9 cellular contexts compared by ENCODE assay signal in the genomic region with DNA sequence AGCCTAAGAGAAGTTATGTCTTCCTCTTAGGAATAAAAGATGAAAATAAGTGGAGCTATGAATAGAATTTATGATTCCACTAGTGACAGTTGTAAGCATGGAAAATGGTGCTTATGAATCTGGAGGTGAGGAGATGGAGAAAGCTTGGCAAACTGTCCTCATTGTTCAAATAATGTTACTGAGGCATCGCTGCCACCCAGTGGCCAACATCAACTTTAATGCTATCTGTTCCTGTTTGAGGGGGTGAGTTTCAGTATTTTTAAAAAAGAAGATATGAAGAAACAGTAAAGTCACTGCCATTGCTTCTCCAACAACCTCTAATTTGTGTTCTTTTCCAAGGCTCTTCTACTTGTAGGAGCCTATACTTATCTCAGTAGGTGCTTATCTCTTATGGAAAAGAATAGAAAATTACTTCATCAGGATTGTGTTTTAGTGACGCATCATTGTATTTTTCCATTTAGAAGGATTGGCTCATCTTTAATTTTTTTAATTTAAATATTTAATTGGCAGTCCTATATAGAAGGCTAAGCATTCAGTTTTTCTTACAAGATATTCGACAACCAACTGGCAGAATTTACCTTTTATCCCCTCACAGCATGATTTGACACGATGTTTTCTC.
DNase-seq lines count a peak whose midpoint lies in the region; ATAC-seq and TF ChIP-seq lines count a peak whose summit lies in the region.
"Had no signal": no experiment of that assay in that cellular context is flagged by ENCODE, and none has a peak within 500 bp of the region (broad histone marks: within the 10 kb centered on the region; RNA-seq: fewer than 3 reads in every experiment).

No MANE protein-coding gene starts in this region.

- DNase-seq in activated CD8-positive, alpha-beta memory T cell treated with anti-CD3 and anti-CD28 coated beads, Interleukin-2, amount 50 U/mL, for 4 hours, result peak; percentile 18
- DNase-seq in activated CD8-positive, alpha-beta memory T cell treated with anti-CD3 and anti-CD28 coated beads for 24 hours, result no peak
- DNase-seq in NCI-H1417 treated with DMSO at 0.1 percent for 48 hours (lab: John Stamatoyannopoulos, UW) (peak; percentile 33), esophagus squamous epithelium (lab: John Stamatoyannopoulos, UW) (no peak)
- peak in 6 of 9 donors; percentile 9 to 30 (median 16) for DNase-seq in naive thymus-derived CD4-positive, alpha-beta T cell

- H3K9me3 ChIP-seq in HEK293 (ENCODE audit: control insufficient read depth, insufficient read depth, low read depth, low read length), result no peaks in the 10 kb centered on the region
- H3K9me3 ChIP-seq in esophagus squamous epithelium, result no peaks in the 10 kb centered on the region
- no peaks in the 10 kb centered on the region for H3K9me3 ChIP-seq in naive thymus-derived CD4-positive, alpha-beta T cell (ENCODE audit: control insufficient read depth in 2 of 3, low read length in 3 of 3)

- ATAC-seq in naive thymus-derived CD4-positive, alpha-beta T cell, result no peak
- no peak for ATAC-seq in activated T-helper 17 cell treated with anti-CD3 and anti-CD28 coated beads, Interleukin-2, amount 50 U/mL, for 72 hours (replicated peaks)

- POLR2A ChIA-PET in HEK293 (lab: Yijun Ruan, JAX), result no interaction called here
- POLR2A ChIA-PET in naive thymus-derived CD4-positive, alpha-beta T cell (lab: Charles Lee), result no interaction called here

- H3K27ac Mint-ChIP-seq in naive thymus-derived CD4-positive, alpha-beta T cell, result no peak overlapping the region
- no peak overlapping the region for H3K27ac Mint-ChIP-seq in activated T-helper 17 cell treated with anti-CD3 and anti-CD28 coated beads, Interleukin-2, amount 50 U/mL, for 72 hours
- H3K27ac Mint-ChIP-seq: dendritic cell treated with granulocyte-macrophage colony-stimulating factor and Interleukin-4, amounts not matched to agents 40 ng/mL and 50 ng/mL, for 4 days had no signal

- H3K36me3 Mint-ChIP-seq in naive thymus-derived CD4-positive, alpha-beta T cell, result no peaks in the 10 kb centered on the region
- H3K36me3 Mint-ChIP-seq in activated T-helper 17 cell treated with anti-CD3 and anti-CD28 coated beads, Interleukin-2, amount 50 U/mL, for 72 hours (ENCODE audit: low read depth), result no peaks in the 10 kb centered on the region

- no peak overlapping the region for H3K4me3 Mint-ChIP-seq in naive thymus-derived CD4-positive, alpha-beta T cell
- H3K4me3 Mint-ChIP-seq in activated T-helper 17 cell treated with anti-CD3 and anti-CD28 coated beads, Interleukin-2, amount 50 U/mL, for 72 hours, result no peak overlapping the region
- H3K4me3 Mint-ChIP-seq: dendritic cell treated with granulocyte-macrophage colony-stimulating factor and Interleukin-4, amounts not matched to agents 40 ng/mL and 50 ng/mL, for 4 days had no signal

- H3K27ac ChIP-seq in HEK293 (ENCODE audit: extremely low read depth, low read depth, low read length), result no peak overlapping the region
- no peak overlapping the region for H3K27ac ChIP-seq in VCaP
- H3K27ac ChIP-seq in esophagus squamous epithelium, result no peak overlapping the region
- no peak overlapping the region for H3K27ac ChIP-seq in naive thymus-derived CD4-positive, alpha-beta T cell (ENCODE audit: low read depth, low read length)

- intact Hi-C loops in esophagus squamous epithelium (cut with DNase I), result no loop called here
- intact Hi-C loops in naive thymus-derived CD4-positive, alpha-beta T cell (cut with micrococcal nuclease), result loop anchor here (1.0 to 2.0 kb wide), 5 partner anchors 100 to 1135 kb away; no protein-coding TSS in a partner anchor

- 64 to 72% methylated on average over 4 of the region's 4 CpGs for WGBS in esophagus squamous epithelium, 2 donors

- CTCF ChIA-PET in HEK293 (lab: Yijun Ruan, JAX), result interaction anchor here (0.7 to 1.4 kb wide), 5 partner anchors 68 to 592 kb away, joined by 3 to 9 read pairs (median 4); no protein-coding TSS in a partner anchor
- CTCF ChIA-PET in naive thymus-derived CD4-positive, alpha-beta T cell (lab: Charles Lee), result interaction anchor here (1.2 to 1.3 kb wide), 2 partner anchors 503 to 1106 kb away, joined by 3 to 5 read pairs; no protein-coding TSS in a partner anchor

- H3K36me3 ChIP-seq in HEK293 (ENCODE audit: control insufficient read depth in 2 of 2, insufficient read depth in 1 of 2, low read length in 2 of 2) (no peaks in the 10 kb centered on the region), esophagus squamous epithelium (no peaks in the 10 kb centered on the region)
- no peaks in the 10 kb centered on the region for H3K36me3 ChIP-seq in naive thymus-derived CD4-positive, alpha-beta T cell (ENCODE audit: control insufficient read depth in 2 of 3, insufficient read depth in 3 of 3, low read length in 3 of 3)

- H3K27me3 Mint-ChIP-seq in naive thymus-derived CD4-positive, alpha-beta T cell, result peaks cover 0 to 43% (median 10%) of the 10 kb centered on the region in 5 donors
- H3K27me3 Mint-ChIP-seq in activated T-helper 17 cell treated with anti-CD3 and anti-CD28 coated beads, Interleukin-2, amount 50 U/mL, for 72 hours, result peaks cover 22% of the 10 kb centered on the region
- H3K27me3 Mint-ChIP-seq: dendritic cell treated with granulocyte-macrophage colony-stimulating factor and Interleukin-4, amounts not matched to agents 40 ng/mL and 50 ng/mL, for 4 days had no signal

- no peaks in the 10 kb centered on the region for H3K9me3 Mint-ChIP-seq in naive thymus-derived CD4-positive, alpha-beta T cell
- H3K9me3 Mint-ChIP-seq in activated T-helper 17 cell treated with anti-CD3 and anti-CD28 coated beads, Interleukin-2, amount 50 U/mL, for 72 hours, result no peaks in the 10 kb centered on the region
- H3K9me3 Mint-ChIP-seq: dendritic cell treated with granulocyte-macrophage colony-stimulating factor and Interleukin-4, amounts not matched to agents 40 ng/mL and 50 ng/mL, for 4 days had no signal

- H3K4me1 ChIP-seq in HEK293 (ENCODE audit: control insufficient read depth, insufficient read depth, low read length) (no peaks in the 10 kb centered on the region), esophagus squamous epithelium (peaks cover 0 to 4% (median 0%) of the 10 kb centered on the region in 3 donors)
- no peaks in the 10 kb centered on the region for H3K4me1 ChIP-seq in naive thymus-derived CD4-positive, alpha-beta T cell (ENCODE audit: control insufficient read depth in 2 of 2, insufficient read depth in 2 of 2, low read length in 2 of 2)

- H3K4me1 Mint-ChIP-seq in naive thymus-derived CD4-positive, alpha-beta T cell, result no peaks in the 10 kb centered on the region
- H3K4me1 Mint-ChIP-seq in activated T-helper 17 cell treated with anti-CD3 and anti-CD28 coated beads, Interleukin-2, amount 50 U/mL, for 72 hours, result no peaks in the 10 kb centered on the region

- H3K4me3 ChIP-seq in HEK293 (ENCODE audit: low read depth, low read length) (no peak overlapping the region), esophagus squamous epithelium (no peak overlapping the region)
- no peak overlapping the region for H3K4me3 ChIP-seq in naive thymus-derived CD4-positive, alpha-beta T cell (ENCODE audit: low read length)

- no peak for TF ChIP-seq POLR2A in esophagus squamous epithelium (IDR thresholded peaks at IDR 0.05)

- H3K27me3 ChIP-seq in esophagus squamous epithelium, result no peaks in the 10 kb centered on the region
- H3K27me3 ChIP-seq in naive thymus-derived CD4-positive, alpha-beta T cell (ENCODE audit: control insufficient read depth in 2 of 2, insufficient read depth in 2 of 2, low read length in 2 of 2), result no peaks in the 10 kb centered on the region

- TF ChIP-seq CTCF in HEK293 (tag by site-specific recombination; IDR thresholded peaks at IDR 0.05) (no peak), VCaP (conservative IDR thresholded peaks at IDR 0.05) (peak; percentile 78), esophagus squamous epithelium (IDR thresholded peaks at IDR 0.05) (peak in 4 of 6 experiments; percentile 41 to 68 (median 50))

TF ChIP-seq in HEK293, 187 proteins besides CTCF, POLR2A, EP300 and RAD21:
- TF ChIP-seq ZNF660 (tag by site-specific recombination; IDR thresholded peaks at IDR 0.05) (no peak), ZNF654 (tag by site-specific recombination; IDR thresholded peaks at IDR 0.05; ENCODE audit: low read depth) (peak; percentile 44), ZNF555 (tag by site-specific recombination; conservative IDR thresholded peaks at IDR 0.05) (no peak), ZNF571 (tag by site-specific recombination; IDR thresholded peaks at IDR 0.05) (no peak)

Comparison
In these comparisons a context has a peak if more than half of its experiments do, and no peak if none do; other contexts are left out.
1. DNase-seq: peak in activated CD8-positive, alpha-beta memory T cell treated with anti-CD3 and anti-CD28 coated beads, Interleukin-2, amount 50 U/mL, for 4 hours (single experiment), NCI-H1417 treated with DMSO at 0.1 percent for 48 hours (single experiment) and naive thymus-derived CD4-positive, alpha-beta T cell (6 of 9); none in activated CD8-positive, alpha-beta memory T cell treated with anti-CD3 and anti-CD28 coated beads for 24 hours (single experiment) and esophagus squamous epithelium (single experiment).